9 cellular contexts compared by ENCODE assay signal in genomic region chr1:95953005-95953404, GRCh38.
DNase-seq lines count a peak whose midpoint lies in the region; ATAC-seq and TF ChIP-seq lines count a peak whose summit lies in the region.
"Had no signal": no experiment of that assay in that cellular context is flagged by ENCODE, and none has a peak within 500 bp of the region (broad histone marks: within the 10 kb centered on the region; RNA-seq: fewer than 3 reads in every experiment).

No MANE protein-coding gene starts in this region.

- TF ChIP-seq CTCF in dorsolateral prefrontal cortex (IDR thresholded peaks at IDR 0.05 in 54 of 56, conservative IDR thresholded peaks at IDR 0.05 in 2 of 56; ENCODE audit: low read depth in 1 of 56, partially characterized antibody in 56 of 56), result peak in 48 of 56 donors; percentile 8 to 58 (median 36)
- peak; percentile 10 for TF ChIP-seq CTCF in nephron progenitor cell (IDR thresholded peaks at IDR 0.05)
- TF ChIP-seq CTCF in psoas muscle (IDR thresholded peaks at IDR 0.05), result no peak

- H3K27ac Mint-ChIP-seq in nephron progenitor cell, result no peak overlapping the region
- no peak overlapping the region for H3K27ac Mint-ChIP-seq in activated CD4-positive, alpha-beta T cell treated with anti-CD3 and anti-CD28 coated beads, Interleukin-2, amount 10 ng/mL, durations not matched to agents 7 days and 5 days

- H3K4me1 Mint-ChIP-seq in nephron progenitor cell, result peaks cover 28% of the 10 kb centered on the region
- peaks cover 3% of the 10 kb centered on the region for H3K4me1 Mint-ChIP-seq in activated CD4-positive, alpha-beta T cell treated with anti-CD3 and anti-CD28 coated beads, Interleukin-2, amount 10 ng/mL, durations not matched to agents 7 days and 5 days

- H3K36me3 ChIP-seq in psoas muscle (ENCODE audit: insufficient read depth in 1 of 2, low read depth in 1 of 2), result no peaks in the 10 kb centered on the region

- H3K4me3 ChIP-seq in dorsolateral prefrontal cortex, result no peak overlapping the region
- no peak overlapping the region for H3K4me3 ChIP-seq in psoas muscle

- ATAC-seq in GM18498 (IDR thresholded peaks at IDR 0.05; ENCODE audit: unreplicated experiment) (no peak), psoas muscle (no peak), GM21723 (IDR thresholded peaks at IDR 0.05; ENCODE audit: unreplicated experiment) (no peak)

- H3K27me3 ChIP-seq in dorsolateral prefrontal cortex, result no peaks in the 10 kb centered on the region
- H3K27me3 ChIP-seq in psoas muscle (ENCODE audit: insufficient read depth in 3 of 3, low read length in 2 of 3), result peaks cover 0 to 2% (median 0%) of the 10 kb centered on the region in 3 donors

- POLR2A ChIA-PET in activated CD4-positive, alpha-beta T cell treated with anti-CD3 and anti-CD28 coated beads, Interleukin-2, amount 10 ng/mL, durations not matched to agents 7 days and 5 days (lab: Charles Lee), result no interaction called here

- peak; percentile 15 for DNase-seq in G401 (ENCODE audit: low spot score)
- DNase-seq in NCI-H1436 treated with DMSO at 0.1 percent for 48 hours (lab: John Stamatoyannopoulos, UW), result peak; percentile 30
- DNase-seq in dorsolateral prefrontal cortex, result peak in 1 of 10 donors; percentile 11
- DNase-seq in nephron progenitor cell, result no peak
- no peak for DNase-seq in psoas muscle
- no peak for DNase-seq in activated CD4-positive, alpha-beta T cell treated with anti-CD3 and anti-CD28 coated beads, Interleukin-2, amount 10 ng/mL, durations not matched to agents 7 days and 5 days
- DNase-seq: NCI-H526 treated with DMSO at 0.1 percent for 48 hours had no signal

- in situ Hi-C loops in G401 (cut with HindIII; ENCODE audit: low sequenced_read_pairs), result no loop called here

- intact Hi-C loops in dorsolateral prefrontal cortex (cut with DNase I) (no loop called here), psoas muscle (cut with DNase I) (no loop called here)

- CTCF ChIA-PET in activated CD4-positive, alpha-beta T cell treated with anti-CD3 and anti-CD28 coated beads, Interleukin-2, amount 10 ng/mL, durations not matched to agents 7 days and 5 days (lab: Charles Lee), result no interaction called here

- H3K9me3 Mint-ChIP-seq in nephron progenitor cell, result no peaks in the 10 kb centered on the region
- no peaks in the 10 kb centered on the region for H3K9me3 Mint-ChIP-seq in activated CD4-positive, alpha-beta T cell treated with anti-CD3 and anti-CD28 coated beads, Interleukin-2, amount 10 ng/mL, durations not matched to agents 7 days and 5 days

- H3K27me3 Mint-ChIP-seq in nephron progenitor cell (ENCODE audit: low read depth, poor library complexity), result peaks cover 3% of the 10 kb centered on the region
- no peaks in the 10 kb centered on the region for H3K27me3 Mint-ChIP-seq in activated CD4-positive, alpha-beta T cell treated with anti-CD3 and anti-CD28 coated beads, Interleukin-2, amount 10 ng/mL, durations not matched to agents 7 days and 5 days

- 25 to 28% (median 28%) methylated on average over 4 of the region's 4 CpGs for WGBS in psoas muscle, 3 donors

- no peaks in the 10 kb centered on the region for H3K4me1 ChIP-seq in psoas muscle

- H3K4me3 Mint-ChIP-seq in nephron progenitor cell, result no peak overlapping the region
- no peak overlapping the region for H3K4me3 Mint-ChIP-seq in activated CD4-positive, alpha-beta T cell treated with anti-CD3 and anti-CD28 coated beads, Interleukin-2, amount 10 ng/mL, durations not matched to agents 7 days and 5 days

- no peaks in the 10 kb centered on the region for H3K36me3 Mint-ChIP-seq in nephron progenitor cell (ENCODE audit: low read depth)
- H3K36me3 Mint-ChIP-seq in activated CD4-positive, alpha-beta T cell treated with anti-CD3 and anti-CD28 coated beads, Interleukin-2, amount 10 ng/mL, durations not matched to agents 7 days and 5 days (ENCODE audit: low read depth), result no peaks in the 10 kb centered on the region

- no peaks in the 10 kb centered on the region for H3K9me3 ChIP-seq in psoas muscle

- H3K27ac ChIP-seq in dorsolateral prefrontal cortex, result no peak overlapping the region
- H3K27ac ChIP-seq in psoas muscle, result no peak overlapping the region

Comparison
In these comparisons a context has a peak if more than half of its experiments do, and no peak if none do; other contexts are left out.
1. DNase-seq: peak in G401 (single experiment) and NCI-H1436 treated with DMSO at 0.1 percent for 48 hours (single experiment); none in nephron progenitor cell (single experiment), psoas muscle (0 of 2) and activated CD4-positive, alpha-beta T cell treated with anti-CD3 and anti-CD28 coated beads, Interleukin-2, amount 10 ng/mL, durations not matched to agents 7 days and 5 days (single experiment).